In the genomic region with DNA sequence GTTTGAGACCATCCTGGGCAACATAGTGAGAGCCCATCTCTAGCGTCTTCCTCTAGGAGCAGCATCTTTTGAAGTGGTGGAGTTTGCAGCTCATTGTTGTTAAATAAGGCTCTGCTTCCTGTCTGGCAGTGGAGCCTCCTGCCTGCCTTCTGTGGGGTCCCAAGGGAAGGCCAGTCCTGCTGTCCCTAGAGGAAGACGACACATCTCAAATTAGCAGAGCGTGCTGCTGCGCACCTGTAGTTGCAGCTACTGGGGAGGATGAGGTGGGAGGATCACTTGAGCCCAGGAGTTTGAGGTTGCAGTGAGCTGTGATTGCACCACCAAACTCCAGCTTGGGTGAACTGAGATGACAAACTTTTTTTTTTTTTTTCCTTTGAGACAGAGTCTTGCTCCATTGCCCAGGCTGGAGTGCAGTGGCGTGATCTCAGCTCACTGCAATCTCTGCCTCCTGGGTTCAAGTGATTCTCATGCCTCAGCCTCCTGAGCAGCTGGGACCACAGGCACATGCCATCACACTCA, we compare ENCODE assay signal across 7 cellular contexts. TPM values are rescaled to one million over a fixed set of nuclear protein-coding genes. Genes with fewer than 3 reads are reported as not detected.
"Had no signal": no experiment of that assay in that cellular context is flagged by ENCODE, and none has a peak within 500 bp of the region (broad histone marks: within the 10 kb centered on the region; RNA-seq: fewer than 3 reads in every experiment).

No MANE protein-coding gene starts in this region.

RNA-seq across cellular contexts. Expression of a gene that starts 2.7 kb away (rescaled TPM):
- total RNA-seq: activated B cell treated with CpG ODN at 0.5 μM for 24 hours; activated CD8-positive, alpha-beta T cell treated with anti-CD3 and anti-CD28 coated beads for 36 hours; activated T-cell treated with anti-CD3 and anti-CD28 coated beads, Interleukin-2, amount 50 U/mL, for 4 hours; activated T-helper 17 cell treated with anti-CD3 and anti-CD28 coated beads, Interleukin-2, amount 50 U/mL, for 72 hours; cardiac septum; fibroblast of lung; gastroesophageal sphincter had no signal

RNA-seq across cellular contexts. Expression of a gene that starts 17.8 kb away (rescaled TPM):
- total RNA-seq: activated B cell treated with CpG ODN at 0.5 μM for 24 hours; activated CD8-positive, alpha-beta T cell treated with anti-CD3 and anti-CD28 coated beads for 36 hours; activated T-helper 17 cell treated with anti-CD3 and anti-CD28 coated beads, Interleukin-2, amount 50 U/mL, for 72 hours had no signal
